1 cellular context compared by ENCODE assay signal in genomic region chr15:41116116-41116871, GRCh38.
TF ChIP-seq lines count a peak whose summit lies in the region.

INO80 (minus strand) TSS chr15:41116280; CDS start chr15:41096310, 19,970 bp downstream.

TF ChIP-seq in HepG2, 621 proteins besides CTCF, POLR2A, EP300 and RAD21 (continued from another document and continues in another):
- 0 out of 2 replicates have a peak, but pooled peaks have one; percentile 59 for TF ChIP-seq CHCHD3 (CRISPR knock-in tag; IDR thresholded peaks at IDR 0.05)
- TF ChIP-seq ZNF276 (CRISPR knock-in tag; IDR thresholded peaks at IDR 0.05; ENCODE audit: low read depth): no peak
- TF ChIP-seq HMGXB4 (CRISPR knock-in tag; IDR thresholded peaks at IDR 0.05; ENCODE audit: borderline replicate concordance in 1 of 2, low read depth in 1 of 2): peak; percentile 75 to 85; a peak in 2 of 4 replicates
- no peak for TF ChIP-seq SMAD9 (CRISPR knock-in tag; IDR thresholded peaks at IDR 0.05)
- TF ChIP-seq NFE2 (CRISPR knock-in tag; IDR thresholded peaks at IDR 0.05): peak; percentile 63; the same call in 1 of the 2 replicates
- TF ChIP-seq SMYD3 (CRISPR knock-in tag; IDR thresholded peaks at IDR 0.05): peak; percentile 70; the same call in 1 of the 2 replicates
- TF ChIP-seq CENPX (CRISPR knock-in tag; IDR thresholded peaks at IDR 0.05): no peak
- no peak for TF ChIP-seq ATAD3A (CRISPR knock-in tag; IDR thresholded peaks at IDR 0.05)
- TF ChIP-seq NCOA1 (CRISPR knock-in tag; IDR thresholded peaks at IDR 0.05): no peak
- peak; percentile 43; the same call in 1 of the 2 replicates for TF ChIP-seq ZNF20 (CRISPR knock-in tag; IDR thresholded peaks at IDR 0.05)
- TF ChIP-seq ZBTB8A (CRISPR knock-in tag; IDR thresholded peaks at IDR 0.05; ENCODE audit: borderline replicate concordance, low read depth): no peak
- TF ChIP-seq HIVEP1 (CRISPR knock-in tag; IDR thresholded peaks at IDR 0.05): no peak
- TF ChIP-seq ZNF292 (CRISPR knock-in tag; IDR thresholded peaks at IDR 0.05; ENCODE audit: borderline replicate concordance, low read depth): no peak
- TF ChIP-seq HDAC6 (IDR thresholded peaks at IDR 0.05; ENCODE audit: low read depth, low read length): no peak
- no peak; the same call in 1 of the 2 replicates for TF ChIP-seq HIC2 (CRISPR knock-in tag; IDR thresholded peaks at IDR 0.05; ENCODE audit: low read depth)
- TF ChIP-seq ZNF225 (CRISPR knock-in tag; IDR thresholded peaks at IDR 0.05): no peak; the same call in 1 of the 2 replicates
- TF ChIP-seq CENPT (CRISPR knock-in tag; IDR thresholded peaks at IDR 0.05; ENCODE audit: low read depth): no peak
- peak; percentile 69; the same call in 1 of the 2 replicates for TF ChIP-seq KDM5A (IDR thresholded peaks at IDR 0.05; ENCODE audit: borderline replicate concordance, low read length)
- TF ChIP-seq ZNF564 (CRISPR knock-in tag; IDR thresholded peaks at IDR 0.05): no peak
- TF ChIP-seq PATZ1 (CRISPR knock-in tag; IDR thresholded peaks at IDR 0.05): peak; percentile 87
- no peak for TF ChIP-seq HMGA1 (CRISPR knock-in tag; conservative IDR thresholded peaks at IDR 0.05)
- TF ChIP-seq ZNF24 (IDR thresholded peaks at IDR 0.05): no peak
- TF ChIP-seq TBX2 (CRISPR knock-in tag; IDR thresholded peaks at IDR 0.05; ENCODE audit: borderline replicate concordance): peak; percentile 69; the same call in 1 of the 2 replicates
- peak; percentile 50; the same call in 1 of the 2 replicates for TF ChIP-seq HCFC1 (IDR thresholded peaks at IDR 0.05; ENCODE audit: low read depth, low read length)
- TF ChIP-seq ZNF281 (CRISPR knock-in tag; IDR thresholded peaks at IDR 0.05; ENCODE audit: borderline replicate concordance): peak; percentile 71; the same call in 1 of the 2 replicates
- TF ChIP-seq TOE1 (CRISPR knock-in tag; IDR thresholded peaks at IDR 0.05): no peak
- no peak for TF ChIP-seq FOXA1 (IDR thresholded peaks at IDR 0.05)
- TF ChIP-seq FOXA1 (CRISPR knock-in tag; IDR thresholded peaks at IDR 0.05): no peak
- TF ChIP-seq ZKSCAN8 (CRISPR knock-in tag; IDR thresholded peaks at IDR 0.05; ENCODE audit: borderline replicate concordance): no peak
- no peak; the same call in 1 of the 2 replicates for TF ChIP-seq ZNF460 (CRISPR knock-in tag; IDR thresholded peaks at IDR 0.05; ENCODE audit: borderline replicate concordance)
- no peak for TF ChIP-seq TEAD3 (CRISPR knock-in tag; optimal IDR thresholded peaks at IDR 0.05; ENCODE audit: borderline replicate concordance)
- no peak for TF ChIP-seq KLF15 (CRISPR knock-in tag; IDR thresholded peaks at IDR 0.05; ENCODE audit: borderline replicate concordance)
- no peak for TF ChIP-seq NR0B2 (CRISPR knock-in tag; IDR thresholded peaks at IDR 0.05)
- 0 out of 2 replicates have a peak, but pooled peaks have one; percentile 35 for TF ChIP-seq HES4 (CRISPR knock-in tag; IDR thresholded peaks at IDR 0.05; ENCODE audit: borderline replicate concordance)
- TF ChIP-seq BRF2 (CRISPR knock-in tag; IDR thresholded peaks at IDR 0.05): no peak
- TF ChIP-seq TCF12 (IDR thresholded peaks at IDR 0.05): no peak
- TF ChIP-seq TCF12 (CRISPR knock-in tag; IDR thresholded peaks at IDR 0.05): 0 out of 2 replicates have a peak, but pooled peaks have one; percentile 36
- no peak for TF ChIP-seq RFX5 (IDR thresholded peaks at IDR 0.05; ENCODE audit: low read depth, low read length)
- TF ChIP-seq GABPA (IDR thresholded peaks at IDR 0.05; ENCODE audit: low read depth, low read length): peak; percentile 51
- TF ChIP-seq GABPA (CRISPR knock-in tag; IDR thresholded peaks at IDR 0.05; ENCODE audit: low read depth): peak; percentile 92
- peak; percentile 72; the same call in 1 of the 2 replicates for TF ChIP-seq GMEB1 (CRISPR knock-in tag; IDR thresholded peaks at IDR 0.05; ENCODE audit: borderline replicate concordance)
- peak; percentile 85 for TF ChIP-seq AGO2 (optimal IDR thresholded peaks at IDR 0.05; ENCODE audit: low read depth, low read length)
- peak; percentile 78 for TF ChIP-seq SPEN (CRISPR knock-in tag; IDR thresholded peaks at IDR 0.05; ENCODE audit: low read depth)
- no peak for TF ChIP-seq IKZF1 (IDR thresholded peaks at IDR 0.05)
- TF ChIP-seq DMTF1 (CRISPR knock-in tag; IDR thresholded peaks at IDR 0.05): no peak
